Comparison of ENCODE assay signal across 1 cellular context in genomic region chr1:17441265-17441992, GRCh38.
TF ChIP-seq lines count a peak whose summit lies in the region.

No MANE protein-coding gene starts in this region.

TF ChIP-seq in A549, 52 proteins besides CTCF, POLR2A, EP300 and RAD21 (continued from another document):
- TF ChIP-seq MYC (IDR thresholded peaks at IDR 0.05; ENCODE audit: borderline replicate concordance, low read length) (no peak), CEBPB (IDR thresholded peaks at IDR 0.05) (peak; percentile 79 to 84; a peak in 3 of 4 replicates), KDM1A (IDR thresholded peaks at IDR 0.05; ENCODE audit: low read depth) (no peak), HES2 (IDR thresholded peaks at IDR 0.05) (0 out of 2 replicates have a peak, but pooled peaks have one; percentile 15), RNF2 (IDR thresholded peaks at IDR 0.05; ENCODE audit: borderline replicate concordance, low read depth) (no peak), CBX2 (IDR thresholded peaks at IDR 0.05; ENCODE audit: borderline replicate concordance, low read depth) (no peak), HEYL (CRISPR knock-in tag; IDR thresholded peaks at IDR 0.05) (no peak), CHD4 (IDR thresholded peaks at IDR 0.05; ENCODE audit: borderline replicate concordance) (no peak), REST (IDR thresholded peaks at IDR 0.05) (no peak), NR3C1 (IDR thresholded peaks at IDR 0.05) (no peak), HOXA7 (CRISPR knock-in tag; IDR thresholded peaks at IDR 0.05) (no peak), HOXB13 (CRISPR knock-in tag; IDR thresholded peaks at IDR 0.05; ENCODE audit: low read depth) (no peak), BHLHE40 (IDR thresholded peaks at IDR 0.05; ENCODE audit: low read depth, low read length) (no peak)
